ENCODE assay signal across 24 cellular contexts in the genomic region with DNA sequence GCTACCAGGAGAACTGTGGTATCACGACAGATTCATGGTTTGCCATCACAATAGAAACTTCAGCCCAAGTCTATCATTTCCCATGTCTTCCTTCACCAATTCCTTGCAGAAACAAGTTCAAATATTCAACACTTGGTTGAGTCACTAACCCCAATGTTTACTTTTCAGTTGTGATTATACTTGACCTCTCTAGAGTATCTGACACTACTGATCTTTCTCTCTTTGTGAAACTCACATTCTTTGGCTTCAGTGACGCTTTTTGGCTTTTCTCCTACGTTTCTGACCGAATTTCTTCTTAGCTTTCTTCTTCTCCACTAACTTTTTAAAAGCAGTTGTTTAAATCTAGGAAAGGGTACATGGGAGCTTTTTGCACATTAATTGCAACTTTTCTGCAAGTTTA. TPM values are rescaled to one million over a fixed set of nuclear protein-coding genes. Genes with fewer than 3 reads are reported as not detected.
DNase-seq lines count a peak whose midpoint lies in the region; ATAC-seq and TF ChIP-seq lines count a peak whose summit lies in the region.
"Had no signal": no experiment of that assay in that cellular context is flagged by ENCODE, and none has a peak within 500 bp of the region (broad histone marks: within the 10 kb centered on the region; RNA-seq: fewer than 3 reads in every experiment).

No MANE protein-coding gene starts in this region.

- ATAC-seq in left lung: peak; percentile 78
- ATAC-seq in activated CD8-positive, alpha-beta T cell treated with anti-CD3 and anti-CD28 coated beads for 36 hours: no peak
- no peak for ATAC-seq in GM18520 (IDR thresholded peaks at IDR 0.05; ENCODE audit: unreplicated experiment)
- no peak for ATAC-seq in GM23338
- ATAC-seq: K562 had no signal

- H3K9me2 ChIP-seq in GM23338 (ENCODE audit: insufficient read depth): no peaks in the 10 kb centered on the region

- TF ChIP-seq EP300 in esophagus muscularis mucosa (IDR thresholded peaks at IDR 0.05): no peak

- no peak overlapping the region for H3K27ac Mint-ChIP-seq in HFFc6
- no peak overlapping the region for H3K27ac Mint-ChIP-seq in activated CD8-positive, alpha-beta T cell treated with anti-CD3 and anti-CD28 coated beads for 36 hours
- H3K27ac Mint-ChIP-seq in GM23338: no peak overlapping the region
- H3K27ac Mint-ChIP-seq: activated naive CD4-positive, alpha-beta T cell treated with anti-CD3 and anti-CD28 coated beads for 36 hours; brain had no signal

- peaks cover 7% of the 10 kb centered on the region; the same call in 1 of the 2 replicates for H3K27me3 Mint-ChIP-seq in HFFc6 (ENCODE audit: insufficient read depth)
- peaks cover 14% of the 10 kb centered on the region for H3K27me3 Mint-ChIP-seq in activated CD8-positive, alpha-beta T cell treated with anti-CD3 and anti-CD28 coated beads for 36 hours
- H3K27me3 Mint-ChIP-seq in GM23338 (ENCODE audit: insufficient read depth, low read depth, poor library complexity): peaks cover 2% of the 10 kb centered on the region

- TF ChIP-seq POLR2A in esophagus muscularis mucosa (IDR thresholded peaks at IDR 0.05; ENCODE audit: low read depth): no peak

- POLR2A ChIA-PET in activated CD8-positive, alpha-beta T cell treated with anti-CD3 and anti-CD28 coated beads for 36 hours (lab: Charles Lee): no interaction called here

- TF ChIP-seq CTCF in AG09309 (IDR thresholded peaks at IDR 0.05; ENCODE audit: control insufficient read depth, insufficient read depth, low read depth, low read length, missing control alignments) (no peak), HFFc6 (IDR thresholded peaks at IDR 0.05) (no peak), astrocyte of the spinal cord (IDR thresholded peaks at IDR 0.05; ENCODE audit: low read depth, low read length) (no peak), left lung (IDR thresholded peaks at IDR 0.05) (no peak), GM23338 (conservative IDR thresholded peaks at IDR 0.05; ENCODE audit: low read depth in 2 of 2) (no peak), esophagus muscularis mucosa (IDR thresholded peaks at IDR 0.05) (no peak)
- no peak for TF ChIP-seq CTCF in activated CD8-positive, alpha-beta T cell treated with anti-CD3 and anti-CD28 coated beads for 36 hours (IDR thresholded peaks at IDR 0.05)

- peaks cover 13% of the 10 kb centered on the region for H3K36me3 Mint-ChIP-seq in HFFc6 (ENCODE audit: low read depth)
- no peaks in the 10 kb centered on the region for H3K36me3 Mint-ChIP-seq in activated CD8-positive, alpha-beta T cell treated with anti-CD3 and anti-CD28 coated beads for 36 hours (ENCODE audit: low read depth)
- peaks cover 25% of the 10 kb centered on the region for H3K36me3 Mint-ChIP-seq in GM23338 (ENCODE audit: low read depth)
- H3K36me3 Mint-ChIP-seq: brain had no signal

- in situ Hi-C loops in astrocyte of the spinal cord (cut with HindIII; ENCODE audit: low sequenced_read_pairs): no loop called here

- H3K9me3 Mint-ChIP-seq in HFFc6 (peaks cover 18% of the 10 kb centered on the region), GM23338 (no peaks in the 10 kb centered on the region)
- no peaks in the 10 kb centered on the region for H3K9me3 Mint-ChIP-seq in activated CD8-positive, alpha-beta T cell treated with anti-CD3 and anti-CD28 coated beads for 36 hours
- H3K9me3 Mint-ChIP-seq: activated naive CD4-positive, alpha-beta T cell treated with anti-CD3 and anti-CD28 coated beads for 36 hours; neural crest cell had no signal

- H3K4me1 ChIP-seq in left lung (no peaks in the 10 kb centered on the region), GM23338 (ENCODE audit: insufficient read depth) (no peaks in the 10 kb centered on the region), esophagus muscularis mucosa (no peaks in the 10 kb centered on the region)

- intact Hi-C loops in left lung (cut with DNase I) (no loop called here), esophagus muscularis mucosa (cut with DNase I) (no loop called here)
- intact Hi-C loops in activated CD8-positive, alpha-beta T cell treated with anti-CD3 and anti-CD28 coated beads for 36 hours (cut with micrococcal nuclease): no loop called here

- H3K4me3 ChIP-seq in AG09309 (ENCODE audit: control insufficient read depth, low read depth, low read length): no peak overlapping the region
- no peak overlapping the region for H3K4me3 ChIP-seq in astrocyte of the spinal cord (ENCODE audit: low read depth, low read length)
- H3K4me3 ChIP-seq in left lung: no peak overlapping the region
- H3K4me3 ChIP-seq in GM23338: no peak overlapping the region
- no peak overlapping the region for H3K4me3 ChIP-seq in esophagus muscularis mucosa
- H3K4me3 ChIP-seq: K562, upper lobe of left lung had no signal

- H4K20me1 ChIP-seq in GM23338 (replicated peaks; ENCODE audit: insufficient read depth): no peaks in the 10 kb centered on the region

- H3K4me1 Mint-ChIP-seq in HFFc6 (ENCODE audit: low read depth) (peaks cover 14% of the 10 kb centered on the region; the same call in 1 of the 2 replicates), GM23338 (no peaks in the 10 kb centered on the region)
- H3K4me1 Mint-ChIP-seq in activated CD8-positive, alpha-beta T cell treated with anti-CD3 and anti-CD28 coated beads for 36 hours (ENCODE audit: low read depth): no peaks in the 10 kb centered on the region
- H3K4me1 Mint-ChIP-seq: brain, neural crest cell had no signal

- H3K4me2 ChIP-seq in GM23338: no peak overlapping the region

- WGBS in esophagus muscularis mucosa: 60% methylated on average over 4 of the region's 4 CpGs

- H3K27ac ChIP-seq in left lung (no peak overlapping the region), GM23338 (ENCODE audit: low read depth) (no peak overlapping the region), esophagus muscularis mucosa (replicated peaks in 1 of 4) (no peak overlapping the region)
- H3K27ac ChIP-seq: upper lobe of left lung had no signal

- H3K36me3 ChIP-seq in left lung (no peaks in the 10 kb centered on the region), GM23338 (ENCODE audit: insufficient read depth) (no peaks in the 10 kb centered on the region), esophagus muscularis mucosa (no peaks in the 10 kb centered on the region)
- H3K36me3 ChIP-seq: upper lobe of left lung had no signal

- no peaks in the 10 kb centered on the region for H3F3A ChIP-seq in GM23338 (replicated peaks; ENCODE audit: low read depth)

- DNase-seq in AG09309 (ENCODE audit: low read depth) (peak; percentile 49), HFFc6 (peak; percentile 66), astrocyte of the spinal cord (ENCODE audit: low read depth, low spot score) (peak; percentile 81), left lung (no peak), GM23338 (ENCODE audit: low spot score) (no peak), esophagus muscularis mucosa (ENCODE audit: extremely low spot score) (no peak)
- no peak for DNase-seq in activated CD8-positive, alpha-beta T cell treated with anti-CD3 and anti-CD28 coated beads for 36 hours
- DNase-seq: activated CD4-positive, alpha-beta T cell treated with anti-CD3 and anti-CD28 coated beads, Interleukin-2, amount 50 U/mL, for 1 hour; activated naive CD4-positive, alpha-beta T cell treated with anti-CD3 and anti-CD28 coated beads for 36 hours; activated T-cell treated with anti-CD3 and anti-CD28 coated beads for 4 hours; AML-193; erythroblast; GF-D8; NCI-H1092 treated with DMSO at 0.1 percent for 48 hours; NCI-H2107; NCI-H748 treated with DMSO at 0.1 percent for 48 hours; retina; stimulated activated naive CD4-positive, alpha-beta T cell treated with Interleukin-2 at 50 U/mL for 16 hours; upper lobe of left lung had no signal

- no peak overlapping the region for H3K4me3 Mint-ChIP-seq in HFFc6
- H3K4me3 Mint-ChIP-seq in activated CD8-positive, alpha-beta T cell treated with anti-CD3 and anti-CD28 coated beads for 36 hours: no peak overlapping the region
- no peak overlapping the region for H3K4me3 Mint-ChIP-seq in GM23338
- H3K4me3 Mint-ChIP-seq: activated naive CD4-positive, alpha-beta T cell treated with anti-CD3 and anti-CD28 coated beads for 36 hours; brain; neural crest cell had no signal

- H3K9me3 ChIP-seq in left lung (no peaks in the 10 kb centered on the region), esophagus muscularis mucosa (no peaks in the 10 kb centered on the region)
- H3K9me3 ChIP-seq: upper lobe of left lung had no signal

- no peak overlapping the region for H2AFZ ChIP-seq in GM23338

- peaks cover 0 to 19% of the 10 kb centered on the region in 2 donors for H3K27me3 ChIP-seq in left lung
- no peaks in the 10 kb centered on the region for H3K27me3 ChIP-seq in GM23338 (ENCODE audit: insufficient read depth)
- no peaks in the 10 kb centered on the region for H3K27me3 ChIP-seq in esophagus muscularis mucosa
- H3K27me3 ChIP-seq: upper lobe of left lung had no signal

- CTCF ChIA-PET in activated CD8-positive, alpha-beta T cell treated with anti-CD3 and anti-CD28 coated beads for 36 hours (lab: Charles Lee): no interaction called here

- H3K79me2 ChIP-seq in GM23338 (replicated peaks; ENCODE audit: insufficient read depth): no peaks in the 10 kb centered on the region

TF ChIP-seq in GM23338, 12 proteins besides CTCF, POLR2A, EP300 and RAD21 (continues in another document):
- TF ChIP-seq CREB1 (CRISPR knock-in tag; IDR thresholded peaks at IDR 0.05; ENCODE audit: low read depth): no peak
- TF ChIP-seq, protein P1, sequence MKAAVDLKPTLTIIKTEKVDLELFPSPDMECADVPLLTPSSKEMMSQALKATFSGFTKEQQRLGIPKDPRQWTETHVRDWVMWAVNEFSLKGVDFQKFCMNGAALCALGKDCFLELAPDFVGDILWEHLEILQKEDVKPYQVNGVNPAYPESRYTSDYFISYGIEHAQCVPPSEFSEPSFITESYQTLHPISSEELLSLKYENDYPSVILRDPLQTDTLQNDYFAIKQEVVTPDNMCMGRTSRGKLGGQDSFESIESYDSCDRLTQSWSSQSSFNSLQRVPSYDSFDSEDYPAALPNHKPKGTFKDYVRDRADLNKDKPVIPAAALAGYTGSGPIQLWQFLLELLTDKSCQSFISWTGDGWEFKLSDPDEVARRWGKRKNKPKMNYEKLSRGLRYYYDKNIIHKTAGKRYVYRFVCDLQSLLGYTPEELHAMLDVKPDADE (IDR thresholded peaks at IDR 0.05): no peak

RNA-seq across cellular contexts. Expression of a gene that starts 48.8 kb away (rescaled TPM):
- total RNA-seq in HFFc6 (2021; fragmentation: NEBNext Ultra II Directional; extraction: Animal tissue kit (Norgen Biotek cat#: 25700)): not detected
- total RNA-seq in left lung: not detected
- not detected for total RNA-seq in activated CD8-positive, alpha-beta T cell treated with anti-CD3 and anti-CD28 coated beads for 36 hours
- total RNA-seq in GM23338 (2014; rRNA removed; shearing (Covaris generic)): not detected in 2 replicates
- polyA plus RNA-seq in GM23338 (2016; fragmentation: Nextera tagmentation; extraction: Ambion mirVana): not detected in 2 replicates
- not detected for total RNA-seq in esophagus muscularis mucosa
- total RNA-seq: activated naive CD4-positive, alpha-beta T cell treated with anti-CD3 and anti-CD28 coated beads for 36 hours; dermis microvascular lymphatic vessel endothelial cell; K562; neural crest cell; upper lobe of left lung had no signal
- polyA plus RNA-seq: K562 had no signal

Comparison
In these comparisons a context has a peak if more than half of its experiments do, and no peak if none do; other contexts are left out.
1. DNase-seq: peak in AG09309 (single experiment), HFFc6 (single experiment) and astrocyte of the spinal cord (single experiment); none in left lung (0 of 2), activated CD8-positive, alpha-beta T cell treated with anti-CD3 and anti-CD28 coated beads for 36 hours (single experiment), GM23338 (single experiment) and esophagus muscularis mucosa (single experiment).